8 cellular contexts compared by ENCODE assay signal in the genomic region with DNA sequence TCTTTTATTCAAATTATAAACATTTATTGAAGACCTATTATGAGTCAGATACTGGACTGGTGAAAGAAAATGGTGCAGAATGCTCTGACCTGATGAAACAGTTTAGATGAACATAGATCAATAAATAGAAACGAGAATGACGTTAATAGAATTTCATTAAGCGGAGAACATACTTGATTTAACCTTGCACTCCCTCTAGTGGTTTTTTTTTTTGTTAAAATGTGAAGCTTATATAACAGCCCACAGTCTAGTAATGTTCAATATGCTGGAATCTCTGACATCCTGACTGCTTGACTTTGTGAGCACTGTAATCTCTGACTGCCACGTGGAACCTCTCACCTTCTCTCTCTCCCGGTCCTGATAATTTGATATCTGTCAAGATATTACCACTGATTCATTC. TPM values are rescaled to one million over a fixed set of nuclear protein-coding genes. Genes with fewer than 3 reads are reported as not detected.
DNase-seq lines count a peak whose midpoint lies in the region; ATAC-seq lines count a peak whose summit lies in the region.

No MANE protein-coding gene starts in this region.

- ATAC-seq in HG03159 (IDR thresholded peaks at IDR 0.05; ENCODE audit: unreplicated experiment) (no peak), GM19328 (IDR thresholded peaks at IDR 0.05; ENCODE audit: unreplicated experiment) (no peak), HG02973 (IDR thresholded peaks at IDR 0.05; ENCODE audit: unreplicated experiment) (no peak)

- intact Hi-C loops in head of caudate nucleus (cut with DNase I): no loop called here

- DNase-seq in DMS 273 treated with DMSO at 0.1 percent for 48 hours (lab: John Stamatoyannopoulos, UW) (peak; percentile 15), NCI-H1694 (lab: John Stamatoyannopoulos, UW) (peak; percentile 53), cerebellum (ENCODE audit: low spot score) (peak; percentile 47), lung microvascular endothelial cell (ENCODE audit: low read depth in 2 of 2) (peak; percentile 34 to 57), head of caudate nucleus (no peak)

RNA-seq across cellular contexts. Expression of a gene that starts 32.3 kb away (rescaled TPM):
- total RNA-seq in cerebellum: 71.9 TPM
- 21.6 and 25.6 TPM in 2 replicates for total RNA-seq in lung microvascular endothelial cell

Comparison
In these comparisons a context has a peak if more than half of its experiments do, and no peak if none do; other contexts are left out.
1. DNase-seq: peak in DMS 273 treated with DMSO at 0.1 percent for 48 hours (single experiment), NCI-H1694 (single experiment), cerebellum (single experiment) and lung microvascular endothelial cell (2 of 2); none in head of caudate nucleus (0 of 42).